12 cellular contexts compared by ENCODE assay signal in genomic region chr13:30431269-30431950, GRCh38. TPM values are rescaled to one million over a fixed set of nuclear protein-coding genes. Genes with fewer than 3 reads are reported as not detected.
DNase-seq lines count a peak whose midpoint lies in the region; ATAC-seq and TF ChIP-seq lines count a peak whose summit lies in the region.
"Had no signal": no experiment of that assay in that cellular context is flagged by ENCODE, and none has a peak within 500 bp of the region (broad histone marks: within the 10 kb centered on the region; RNA-seq: fewer than 3 reads in every experiment).

No MANE protein-coding gene starts in this region.

- dilution Hi-C loops in mammary epithelial cell (cut with HindIII; ENCODE audit: low sequenced_read_pairs), result loop anchor here (5.0 kb wide), 1 partner anchor 49 kb away; no protein-coding TSS in a partner anchor

- no peaks in the 10 kb centered on the region for H3K36me3 ChIP-seq in mammary epithelial cell (ENCODE audit: insufficient read depth, low read length)
- no peaks in the 10 kb centered on the region for H3K36me3 ChIP-seq in suprapubic skin
- H3K36me3 ChIP-seq: neutrophil had no signal

- TF ChIP-seq EP300 in suprapubic skin (IDR thresholded peaks at IDR 0.05), result no peak

- peak overlapping the region; percentile 38 for H2AFZ ChIP-seq in mammary epithelial cell (ENCODE audit: low read depth, low read length)

- peak overlapping the region; percentile 26 for H3K9ac ChIP-seq in mammary epithelial cell (ENCODE audit: insufficient read depth, low read length)

- no peak for TF ChIP-seq CTCF in mammary epithelial cell (conservative IDR thresholded peaks at IDR 0.05 in 1 of 2, IDR thresholded peaks at IDR 0.05 in 1 of 2; ENCODE audit: extremely low read depth in 1 of 2, insufficient read depth in 1 of 2, low read depth in 1 of 2, low read length in 2 of 2)
- TF ChIP-seq CTCF in suprapubic skin (IDR thresholded peaks at IDR 0.05), result no peak

- in situ Hi-C loops in mammary epithelial cell (cut with MboI; ENCODE audit: low sequenced_read_pairs in 2 of 2), result loop anchor here in 1 of 2 donors (25.0 kb wide), 1 partner anchor 294 kb away; no protein-coding TSS in a partner anchor

- peak; percentile 40 for DNase-seq in activated CD8-positive, alpha-beta memory T cell treated with anti-CD3 and anti-CD28 coated beads for 24 hours
- no peak for DNase-seq in activated CD8-positive, alpha-beta memory T cell treated with anti-CD3 and anti-CD28 coated beads, Interleukin-2, amount 50 U/mL, for 4 hours
- DNase-seq in HPDE6-E6E7 (ENCODE audit: extremely low spot score) (peak; percentile 31), mammary epithelial cell (peak; percentile 86), suprapubic skin (ENCODE audit: low spot score in 2 of 2) (no peak), NCI-H1436 (lab: John Stamatoyannopoulos, UW) (no peak), GM19240 (ENCODE audit: insufficient read length, low spot score) (no peak)
- DNase-seq: stimulated activated CD4-positive, alpha-beta T cell treated with anti-CD3 and anti-CD28 coated beads, Interleukin-4, amount 100 ng/mL, for 24 hours had no signal

- CTCF ChIA-PET in mammary epithelial cell (lab: Charles Lee; ENCODE audit: low non-redundant PET), result interaction anchor here (0.9 kb wide), 1 partner anchor 9 kb away, joined by 5 read pairs; the partner anchor contains the start of gene UBE2L5

- peak overlapping the region; percentile 71 for H3K27ac ChIP-seq in mammary epithelial cell (ENCODE audit: insufficient read depth, low read depth, low read length)
- H3K27ac ChIP-seq in suprapubic skin, result peak overlapping the region; percentile 36
- H3K27ac ChIP-seq: neutrophil, VCaP had no signal

- H3K4me1 ChIP-seq in mammary epithelial cell (ENCODE audit: insufficient read depth, low read length), result peaks cover 35% of the 10 kb centered on the region
- H3K4me1 ChIP-seq in suprapubic skin, result peaks cover 24% of the 10 kb centered on the region

- H3K27me3 ChIP-seq in mammary epithelial cell (ENCODE audit: insufficient read depth, low read length) (no peaks in the 10 kb centered on the region), suprapubic skin (no peaks in the 10 kb centered on the region)
- H3K27me3 ChIP-seq: neutrophil had no signal

- no TSS peak for BruUV-seq in mammary epithelial cell (replicated peaks; lab: Mats Ljungman, UMichigan)

- no peaks in the 10 kb centered on the region for H3K9me3 ChIP-seq in mammary epithelial cell (replicated peaks; ENCODE audit: insufficient read depth, low read length)
- no peaks in the 10 kb centered on the region for H3K9me3 ChIP-seq in suprapubic skin
- H3K9me3 ChIP-seq: neutrophil had no signal

- no peak for TF ChIP-seq POLR2A in suprapubic skin (IDR thresholded peaks at IDR 0.05)

- no peaks in the 10 kb centered on the region for H3K79me2 ChIP-seq in mammary epithelial cell (ENCODE audit: insufficient read depth, low read length)

- H3K4me2 ChIP-seq in mammary epithelial cell (ENCODE audit: insufficient read depth, low read depth, low read length), result peak overlapping the region; percentile 76

- H3K4me3 ChIP-seq in mammary epithelial cell (replicated peaks in 1 of 3; ENCODE audit: insufficient read depth in 1 of 3, low read depth in 2 of 3, low read length in 3 of 3), result peak overlapping the region in 2 of 3 experiments; percentile 19 to 28
- no peak overlapping the region for H3K4me3 ChIP-seq in suprapubic skin

- intact Hi-C loops in mammary epithelial cell (cut with micrococcal nuclease), result loop anchor here (2.0 kb wide), 1 partner anchor 23 kb away; no protein-coding TSS in a partner anchor

- ATAC-seq in HG02571 (IDR thresholded peaks at IDR 0.05; ENCODE audit: unreplicated experiment), result no peak

- H4K20me1 ChIP-seq in mammary epithelial cell (ENCODE audit: insufficient read depth, low read length), result no peaks in the 10 kb centered on the region

- WGBS in mammary epithelial cell (ENCODE audit: low coverage, missing lambda C conversion rate), result 0% methylated on average over 2 of the region's 2 CpGs
- WGBS in suprapubic skin, result 49% methylated on average over 2 of the region's 2 CpGs

RNA-seq across cellular contexts. Expression of gene UBE2L5, which starts 9.1 kb away (rescaled TPM):
- total RNA-seq in mammary epithelial cell (not detected), suprapubic skin (under 1 TPM in 2 of 4 donors, not detected in 2; 0.34 to 0.80 TPM)
- not detected for polyA plus RNA-seq in mammary epithelial cell
- polyA minus RNA-seq in mammary epithelial cell, result 0.67 TPM
- total RNA-seq: ureter had no signal

RNA-seq across cellular contexts. Expression of gene HMGB1, which starts 34.3 kb away (rescaled TPM):
- total RNA-seq in mammary epithelial cell (100 to 1,000 TPM in 1 of 2 donors, 10 to 100 TPM in 1; 78.0 to 273 TPM), suprapubic skin (100 to 1,000 TPM; 212 to 327 (median 271) TPM)
- polyA plus RNA-seq in mammary epithelial cell, result 192 TPM
- 58.7 TPM for polyA minus RNA-seq in mammary epithelial cell

Comparison
In these comparisons a context has a peak if more than half of its experiments do, and no peak if none do; other contexts are left out.
1. DNase-seq: peak in activated CD8-positive, alpha-beta memory T cell treated with anti-CD3 and anti-CD28 coated beads for 24 hours (single experiment), HPDE6-E6E7 (single experiment) and mammary epithelial cell (single experiment); none in activated CD8-positive, alpha-beta memory T cell treated with anti-CD3 and anti-CD28 coated beads, Interleukin-2, amount 50 U/mL, for 4 hours (single experiment), suprapubic skin (0 of 2), NCI-H1436 (single experiment) and GM19240 (single experiment).